ENCODE assay signal across 8 cellular contexts in genomic region chr5:50744761-50745160, GRCh38.
DNase-seq lines count a peak whose midpoint lies in the region; ATAC-seq and TF ChIP-seq lines count a peak whose summit lies in the region.

No MANE protein-coding gene starts in this region.

- peak; percentile 76 for ATAC-seq in DND-41 (ENCODE audit: insufficient read depth, low read depth)
- ATAC-seq in GM19463 (IDR thresholded peaks at IDR 0.05; ENCODE audit: unreplicated experiment), result peak; percentile 66
- ATAC-seq in HG03565 (IDR thresholded peaks at IDR 0.05; ENCODE audit: unreplicated experiment), result peak; percentile 62

- no peaks in the 10 kb centered on the region for H4K20me1 ChIP-seq in DND-41 (ENCODE audit: insufficient read depth, low read length)

- H3K9ac ChIP-seq in DND-41 (ENCODE audit: low read depth, low read length), result peak overlapping the region; percentile 55

- H3K27ac ChIP-seq in DND-41 (ENCODE audit: low read length), result peak overlapping the region; percentile 93
- H3K27ac ChIP-seq in muscle layer of duodenum (ENCODE audit: low read length), result peak overlapping the region; percentile 35

- H3K9me3 ChIP-seq in DND-41 (ENCODE audit: insufficient read depth, low read length, severe bottlenecking), result no peaks in the 10 kb centered on the region
- H3K9me3 ChIP-seq in muscle layer of duodenum (ENCODE audit: control insufficient read depth in 1 of 2, low read length in 2 of 2), result no peaks in the 10 kb centered on the region

- H3K36me3 ChIP-seq in DND-41 (ENCODE audit: insufficient read depth, low read length) (no peaks in the 10 kb centered on the region), muscle layer of duodenum (ENCODE audit: control insufficient read depth in 1 of 2, insufficient read depth in 2 of 2, low read length in 2 of 2) (no peaks in the 10 kb centered on the region)

- H3K4me3 ChIP-seq in DND-41 (ENCODE audit: low read depth in 1 of 2, low read length in 2 of 2) (peak overlapping the region; percentile 26 to 58), astrocyte of the cerebellum (ENCODE audit: low read depth, low read length) (no peak overlapping the region), muscle layer of duodenum (ENCODE audit: low read depth in 1 of 2, low read length in 2 of 2) (peak overlapping the region; percentile 56 to 69)

- H3K79me2 ChIP-seq in DND-41 (ENCODE audit: insufficient read depth, low read length), result peaks cover 92% of the 10 kb centered on the region

- peak overlapping the region; percentile 71 for H2AFZ ChIP-seq in DND-41 (ENCODE audit: low read depth, low read length)

- in situ Hi-C loops in astrocyte of the cerebellum (cut with HindIII; ENCODE audit: low sequenced_read_pairs), result no loop called here

- H3K27me3 ChIP-seq in DND-41 (ENCODE audit: insufficient read depth, low read length, poor library complexity), result no peaks in the 10 kb centered on the region
- no peaks in the 10 kb centered on the region for H3K27me3 ChIP-seq in muscle layer of duodenum (ENCODE audit: low read depth, low read length)

- no peak for DNase-seq in DND-41
- peak; percentile 1 for DNase-seq in astrocyte of the cerebellum (ENCODE audit: low read depth)
- no peak for DNase-seq in NCI-H446 (lab: John Stamatoyannopoulos, UW)
- DNase-seq in NCI-H226, result no peak
- no peak for DNase-seq in effector CD8-positive, alpha-beta T cell (lab: John Stamatoyannopoulos, UW)

- H3K4me1 ChIP-seq in DND-41 (ENCODE audit: insufficient read depth, low read length), result peaks cover 72% of the 10 kb centered on the region
- H3K4me1 ChIP-seq in muscle layer of duodenum (ENCODE audit: control insufficient read depth in 1 of 2, insufficient read depth in 2 of 2, low read length in 2 of 2), result peaks cover 7 to 14% of the 10 kb centered on the region in 2 donors

- TF ChIP-seq CTCF in DND-41 (IDR thresholded peaks at IDR 0.05; ENCODE audit: borderline replicate concordance, extremely low read depth, low read length, poor library complexity, severe bottlenecking) (no peak), astrocyte of the cerebellum (IDR thresholded peaks at IDR 0.05; ENCODE audit: low read depth, low read length, missing control alignments) (no peak)

- H3K4me2 ChIP-seq in DND-41 (ENCODE audit: insufficient read depth, low read length), result peak overlapping the region; percentile 75
